ENCODE assay signal across 27 cellular contexts in the genomic region with DNA sequence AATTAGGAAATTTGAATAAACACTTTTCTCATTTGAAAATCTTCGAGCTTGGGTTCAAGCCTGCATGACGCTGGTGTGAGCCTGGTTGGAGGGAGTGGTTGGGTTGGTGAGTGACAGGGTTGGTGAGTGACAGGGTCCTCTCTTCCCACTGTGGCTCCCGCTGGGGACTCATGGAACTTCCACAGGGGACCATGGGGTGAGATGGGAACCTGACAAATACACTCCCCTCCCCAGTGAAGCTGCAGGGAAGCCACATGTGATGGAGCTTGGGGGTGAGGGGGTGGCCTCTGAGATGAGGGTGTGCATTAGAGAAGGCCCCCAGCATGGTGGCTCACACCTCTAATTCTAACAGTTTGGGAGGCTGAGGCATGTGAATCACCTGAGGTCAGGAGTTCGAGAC.
"Had no signal": no experiment of that assay in that cellular context is flagged by ENCODE, and none has a peak within 500 bp of the region (broad histone marks: within the 10 kb centered on the region; RNA-seq: fewer than 3 reads in every experiment).

No MANE protein-coding gene starts in this region.

- H3K27ac ChIP-seq: coronary artery, epithelial cell of prostate, foreskin keratinocyte, gastroesophageal sphincter, heart right ventricle, left ventricle myocardium inferior, lower lobe of right lung, neutrophil, psoas muscle, suprapubic skin, vagina had no signal

- H3K4me3 ChIP-seq: coronary artery, gastroesophageal sphincter, heart right ventricle, left ventricle myocardium inferior, lower lobe of right lung, psoas muscle, suprapubic skin, vagina had no signal

- H3K36me3 ChIP-seq: gastroesophageal sphincter, heart right ventricle, left ventricle myocardium inferior, lower lobe of right lung, neutrophil, suprapubic skin, vagina had no signal

- H3K4me3 Mint-ChIP-seq: natural killer cell; stimulated activated naive CD8-positive, alpha-beta T cell treated with anti-CD3 and anti-CD28 coated beads, Interleukin-15, amount 100 ng/mL, for 72 hours had no signal

- H3K27ac Mint-ChIP-seq: natural killer cell; stimulated activated naive CD8-positive, alpha-beta T cell treated with anti-CD3 and anti-CD28 coated beads, Interleukin-15, amount 100 ng/mL, for 72 hours had no signal

- H3K9me3 Mint-ChIP-seq: natural killer cell; stimulated activated naive CD8-positive, alpha-beta T cell treated with anti-CD3 and anti-CD28 coated beads, Interleukin-15, amount 100 ng/mL, for 72 hours had no signal

- H3K4me1 Mint-ChIP-seq: stimulated activated naive CD8-positive, alpha-beta T cell treated with anti-CD3 and anti-CD28 coated beads, Interleukin-15, amount 100 ng/mL, for 72 hours had no signal

- H3K36me3 Mint-ChIP-seq: natural killer cell had no signal

- H3K4me1 ChIP-seq: foreskin keratinocyte, gastroesophageal sphincter, heart right ventricle, left ventricle myocardium inferior, lower lobe of right lung, psoas muscle, suprapubic skin, vagina had no signal

- H3K27me3 Mint-ChIP-seq: stimulated activated naive CD8-positive, alpha-beta T cell treated with anti-CD3 and anti-CD28 coated beads, Interleukin-15, amount 100 ng/mL, for 72 hours had no signal

- ATAC-seq: esophagus mucosa; foreskin keratinocyte; gastroesophageal sphincter; heart right ventricle; lower lobe of right lung; natural killer cell; psoas muscle; right cardiac atrium; stimulated activated naive CD8-positive, alpha-beta T cell treated with anti-CD3 and anti-CD28 coated beads, Interleukin-15, amount 100 ng/mL, for 72 hours had no signal

- H3K27me3 ChIP-seq: neutrophil, vagina had no signal

- DNase-seq: dermis blood vessel endothelial cell; effector CD4-positive, alpha-beta T cell; foreskin keratinocyte; heart right ventricle; hippocampal formation; kidney glomerular epithelial cell; left colon; left ventricle myocardium inferior; lower lobe of right lung; natural killer cell; psoas muscle; right cardiac atrium; small intestine; stimulated activated CD4-positive, alpha-beta T cell treated with anti-CD3 and anti-CD28 coated beads, Interleukin-12 subunit alpha, Interleukin-12 subunit beta, amount 100 ng/mL, for 4 hours; stimulated activated CD4-positive, alpha-beta T cell treated with anti-CD3 and anti-CD28 coated beads, Interleukin-1b, Interleukin-23, amount 100 ng/mL, for 48 hours; stimulated activated CD4-positive, alpha-beta T cell treated with anti-CD3 and anti-CD28 coated beads, Interleukin-4, amount 100 ng/mL, for 1 hour; stimulated activated CD8-positive, alpha-beta memory T cell treated with anti-CD3 and anti-CD28 coated beads, Interleukin-4, amount 100 ng/mL, for 48 hours; stimulated activated naive CD4-positive, alpha-beta T cell; stimulated activated naive CD8-positive, alpha-beta T cell treated with anti-CD3 and anti-CD28 coated beads, Interleukin-15, amount 100 ng/mL, for 72 hours; trophoblast cell had no signal

- H3K9me3 ChIP-seq: gastroesophageal sphincter, heart right ventricle, left ventricle myocardium inferior, lower lobe of right lung, neutrophil, psoas muscle, suprapubic skin, vagina had no signal
